16 cellular contexts compared by ENCODE assay signal in the genomic region with DNA sequence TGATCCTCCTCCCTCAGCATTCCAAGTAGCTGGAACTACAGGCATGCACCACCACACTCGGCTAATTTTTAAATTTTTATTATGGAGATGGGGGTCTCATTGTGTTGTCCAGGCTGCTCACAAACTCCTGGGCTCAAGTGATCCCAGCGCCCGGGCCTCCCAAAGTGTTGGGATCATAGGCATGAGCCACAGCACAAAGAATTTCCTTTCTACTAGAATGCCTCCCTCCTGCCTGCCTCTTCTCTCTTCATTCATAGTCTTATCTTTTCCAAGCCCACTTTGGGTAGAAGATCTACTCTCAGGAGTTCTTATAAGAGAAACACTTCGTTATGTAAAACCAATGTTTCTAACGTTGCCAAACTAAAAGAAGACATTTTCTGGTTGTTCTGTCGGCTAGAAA.
A peak's percentile ranks its signal among the peaks of the same experiment; 100 is the strongest.
DNase-seq lines count a peak whose midpoint lies in the region; ATAC-seq and TF ChIP-seq lines count a peak whose summit lies in the region.
"Had no signal": no experiment of that assay in that cellular context is flagged by ENCODE, and none has a peak within 500 bp of the region (broad histone marks: within the 10 kb centered on the region; RNA-seq: fewer than 3 reads in every experiment).

No MANE protein-coding gene starts in this region.

- CTCF ChIA-PET in Caco-2 (lab: Charles Lee), result no interaction called here

- no peaks in the 10 kb centered on the region for H3K27me3 ChIP-seq in Caco-2 (replicated peaks; ENCODE audit: control insufficient read depth, insufficient read depth, low read length)
- H3K27me3 ChIP-seq in HUES64 (ENCODE audit: insufficient read depth, low read length), result no peaks in the 10 kb centered on the region
- no peaks in the 10 kb centered on the region for H3K27me3 ChIP-seq in dorsolateral prefrontal cortex
- H3K27me3 ChIP-seq: BLaER1 had no signal

- H3K27me3 Mint-ChIP-seq in Caco-2 (ENCODE audit: insufficient read depth, unreplicated experiment) (no peaks in the 10 kb centered on the region), nephron progenitor cell (ENCODE audit: low read depth, poor library complexity) (no peaks in the 10 kb centered on the region)
- H3K27me3 Mint-ChIP-seq: IgD-negative memory B cell had no signal

- BruUV-seq in Caco-2 (replicated peaks; lab: Mats Ljungman, UMichigan), result no TSS peak

- peaks cover 35% of the 10 kb centered on the region for H3K4me1 ChIP-seq in Caco-2
- peaks cover 38% of the 10 kb centered on the region for H3K4me1 ChIP-seq in HUES64 (ENCODE audit: insufficient read depth, low read length)

- H3K4me1 Mint-ChIP-seq in Caco-2 (ENCODE audit: low read depth, unreplicated experiment), result peaks cover 26% of the 10 kb centered on the region
- peaks cover 60% of the 10 kb centered on the region for H3K4me1 Mint-ChIP-seq in nephron progenitor cell

- TF ChIP-seq CTCF in Caco-2 (IDR thresholded peaks at IDR 0.05; ENCODE audit: insufficient read depth in 1 of 2, low read depth in 1 of 2, low read length in 1 of 2, severe bottlenecking in 1 of 2, unreplicated experiment in 1 of 2) (no peak), dorsolateral prefrontal cortex (IDR thresholded peaks at IDR 0.05 in 54 of 56, conservative IDR thresholded peaks at IDR 0.05 in 2 of 56; ENCODE audit: low read depth in 1 of 56, partially characterized antibody in 56 of 56) (no peak), nephron progenitor cell (IDR thresholded peaks at IDR 0.05) (no peak)

- no peaks in the 10 kb centered on the region for H3K9me3 ChIP-seq in Caco-2
- H3K9me3 ChIP-seq in HUES64 (ENCODE audit: insufficient read depth, low read depth, low read length), result no peaks in the 10 kb centered on the region
- H3K9me3 ChIP-seq: BLaER1 had no signal

- peaks cover 9% of the 10 kb centered on the region for H3K9me3 Mint-ChIP-seq in Caco-2 (ENCODE audit: unreplicated experiment)
- H3K9me3 Mint-ChIP-seq in nephron progenitor cell, result no peaks in the 10 kb centered on the region
- H3K9me3 Mint-ChIP-seq: CD8-positive, alpha-beta T cell; IgD-negative memory B cell had no signal

- peak overlapping the region; percentile 20 for H3K27ac Mint-ChIP-seq in Caco-2 (ENCODE audit: unreplicated experiment)
- H3K27ac Mint-ChIP-seq in nephron progenitor cell, result peak overlapping the region; percentile 57
- H3K27ac Mint-ChIP-seq: CD8-positive, alpha-beta T cell; IgD-negative memory B cell had no signal

- H3K4me3 Mint-ChIP-seq in Caco-2 (ENCODE audit: unreplicated experiment) (no peak overlapping the region), nephron progenitor cell (no peak overlapping the region)
- H3K4me3 Mint-ChIP-seq: CD8-positive, alpha-beta T cell had no signal

- peak overlapping the region; percentile 31; the same call in 1 of the 2 replicates for H3K27ac ChIP-seq in HUES64 (ENCODE audit: low read depth, low read length)
- peak overlapping the region in 52 of 59 donors; percentile 2 to 87 (median 69) for H3K27ac ChIP-seq in dorsolateral prefrontal cortex
- H3K27ac ChIP-seq: BLaER1 had no signal

- DNase-seq in Caco-2 (no peak), dorsolateral prefrontal cortex (no peak), nephron progenitor cell (no peak), iPS-NIHi11 (ENCODE audit: low spot score) (no peak)
- DNase-seq in activated CD4-positive, alpha-beta T cell treated with anti-CD3 and anti-CD28 coated beads for 4 hours, result no peak
- DNase-seq: CD8-positive, alpha-beta T cell; GDM1; Kasumi-1; NCI-H1105; NCI-H510A treated with DMSO at 0.1 percent for 48 hours had no signal

- peaks cover 54% of the 10 kb centered on the region for H3K36me3 Mint-ChIP-seq in Caco-2 (ENCODE audit: insufficient read depth, unreplicated experiment)
- peaks cover 34% of the 10 kb centered on the region for H3K36me3 Mint-ChIP-seq in nephron progenitor cell (ENCODE audit: low read depth)

- WGBS in HUES64, result 59% methylated on average over 6 of the region's 6 CpGs

- peaks cover 3% of the 10 kb centered on the region; the same call in 1 of the 2 replicates for H3K36me3 ChIP-seq in Caco-2 (ENCODE audit: control insufficient read depth, insufficient read depth, low read length)
- H3K36me3 ChIP-seq in HUES64 (ENCODE audit: insufficient read depth, low read length), result peaks cover 32% of the 10 kb centered on the region

- ATAC-seq in GM19328 (IDR thresholded peaks at IDR 0.05; ENCODE audit: unreplicated experiment), result no peak
- ATAC-seq: CD8-positive, alpha-beta T cell; GM12878; Panc1 had no signal

- H3K4me3 ChIP-seq in Caco-2 (ENCODE audit: low read depth, low read length), result no peak overlapping the region
- H3K4me3 ChIP-seq in HUES64 (ENCODE audit: low read length), result no peak overlapping the region
- H3K4me3 ChIP-seq in dorsolateral prefrontal cortex, result no peak overlapping the region
- H3K4me3 ChIP-seq: BLaER1, GM12878 had no signal

- H3K9ac ChIP-seq in HUES64 (ENCODE audit: low read depth, low read length), result no peak overlapping the region
- H3K9ac ChIP-seq: BLaER1 had no signal

- intact Hi-C loops in Caco-2 (cut with micrococcal nuclease; ENCODE audit: unreplicated experiment) (no loop called here), dorsolateral prefrontal cortex (cut with DNase I) (loop anchor here in 1 of 2 donors (5.0 to 10.0 kb wide), 2 partner anchors 50 to 162 kb away; no protein-coding TSS in a partner anchor)

- POLR2A ChIA-PET in Caco-2 (lab: Charles Lee), result no interaction called here
